In the genomic region with DNA sequence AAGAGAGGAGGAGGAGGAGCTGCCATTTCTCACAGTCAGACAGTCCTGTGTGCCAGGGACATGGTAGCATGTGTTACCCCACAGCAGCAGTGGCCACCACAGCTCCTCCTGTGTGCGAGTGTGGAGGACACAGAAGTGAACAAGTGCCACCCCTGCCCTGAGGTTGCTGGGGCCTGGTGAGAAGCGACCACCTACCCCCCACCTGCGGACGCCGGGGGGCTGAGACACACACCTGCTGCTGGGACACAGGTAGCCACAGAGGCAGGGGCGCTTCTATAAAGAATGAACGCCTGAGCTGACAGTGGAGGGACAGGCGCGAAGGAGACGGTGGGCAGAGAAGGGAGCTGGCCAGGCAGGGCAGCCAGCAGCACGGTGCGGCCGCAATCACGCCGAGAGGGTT, we compare ENCODE assay signal across 1 cellular context.
TF ChIP-seq lines count a peak whose summit lies in the region.

No MANE protein-coding gene starts in this region.

TF ChIP-seq in K562, 482 proteins besides CTCF, POLR2A, EP300 and RAD21:
- TF ChIP-seq ZNF175 (CRISPR knock-in tag; IDR thresholded peaks at IDR 0.05; ENCODE audit: low read depth) (no peak), TCF7L2 (IDR thresholded peaks at IDR 0.05; ENCODE audit: low read depth, low read length) (no peak), ZNF263 (CRISPR knock-in tag; IDR thresholded peaks at IDR 0.05; ENCODE audit: borderline replicate concordance) (0 out of 2 replicates have a peak, but pooled peaks have one; percentile 31), ETS2 (tag; IDR thresholded peaks at IDR 0.05; ENCODE audit: borderline replicate concordance, poor library complexity, severe bottlenecking) (no peak), HMGN3 (IDR thresholded peaks at IDR 0.05; ENCODE audit: borderline replicate concordance, extremely low read depth, insufficient read length, low read depth, low read length) (no peak)
- TF ChIP-seq, protein P1, sequence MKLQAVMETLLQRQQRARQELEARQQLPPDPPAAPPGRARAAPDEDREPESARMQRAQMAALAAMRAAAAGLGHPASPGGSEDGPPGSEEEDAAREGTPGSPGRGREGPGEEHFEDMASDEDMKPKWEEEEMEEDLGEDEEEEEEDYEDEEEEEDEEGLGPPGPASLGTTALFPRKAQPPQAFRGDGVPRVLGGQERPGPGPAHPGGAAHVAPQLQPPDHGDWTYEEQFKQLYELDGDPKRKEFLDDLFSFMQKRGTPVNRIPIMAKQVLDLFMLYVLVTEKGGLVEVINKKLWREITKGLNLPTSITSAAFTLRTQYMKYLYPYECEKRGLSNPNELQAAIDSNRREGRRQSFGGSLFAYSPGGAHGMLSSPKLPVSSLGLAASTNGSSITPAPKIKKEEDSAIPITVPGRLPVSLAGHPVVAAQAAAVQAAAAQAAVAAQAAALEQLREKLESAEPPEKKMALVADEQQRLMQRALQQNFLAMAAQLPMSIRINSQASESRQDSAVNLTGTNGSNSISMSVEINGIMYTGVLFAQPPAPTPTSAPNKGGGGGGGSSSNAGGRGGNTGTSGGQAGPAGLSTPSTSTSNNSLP (IDR thresholded peaks at IDR 0.05; ENCODE audit: borderline replicate concordance, low read depth, low read length), result no peak
